9 cellular contexts compared by ENCODE assay signal in the genomic region with DNA sequence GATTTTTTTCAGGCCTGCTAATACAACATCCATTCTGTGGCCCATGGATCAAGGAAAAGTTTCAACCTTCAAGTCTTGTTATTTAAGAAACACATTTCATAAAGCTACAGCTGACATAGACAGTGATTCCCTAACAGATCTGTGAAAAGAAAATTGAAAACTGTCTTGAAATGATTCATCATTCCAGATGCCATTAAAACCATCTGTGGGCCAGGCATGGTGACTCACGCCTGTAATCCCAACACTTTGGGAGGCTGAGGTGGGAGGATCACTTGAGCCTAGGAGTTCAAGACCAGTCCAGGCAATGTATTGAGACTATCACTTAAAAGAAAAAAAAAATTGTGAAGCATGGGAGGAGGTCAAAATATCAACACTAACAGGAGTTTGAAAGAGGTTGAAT. TPM values are rescaled to one million over a fixed set of nuclear protein-coding genes. Genes with fewer than 3 reads are reported as not detected.
A peak's percentile ranks its signal among the peaks of the same experiment; 100 is the strongest.
DNase-seq lines count a peak whose midpoint lies in the region; ATAC-seq and TF ChIP-seq lines count a peak whose summit lies in the region.
"Had no signal": no experiment of that assay in that cellular context is flagged by ENCODE, and none has a peak within 500 bp of the region (broad histone marks: within the 10 kb centered on the region; RNA-seq: fewer than 3 reads in every experiment).

No MANE protein-coding gene starts in this region.

- CTCF ChIA-PET in MCF 10A (lab: Yijun Ruan, JAX) = interaction anchor here (0.6 to 3.7 kb wide), 4 partner anchors 9 to 1416 kb away, joined by 3 to 22 read pairs (median 4); no protein-coding TSS in a partner anchor

- H3K27me3 Mint-ChIP-seq in MCF 10A (ENCODE audit: insufficient read depth, unreplicated experiment) = no peaks in the 10 kb centered on the region

- TF ChIP-seq POLR2A in breast epithelium (IDR thresholded peaks at IDR 0.05) = no peak

- peaks cover 23% of the 10 kb centered on the region for H3K4me1 Mint-ChIP-seq in MCF 10A (ENCODE audit: insufficient read depth, unreplicated experiment)

- H3K27ac ChIP-seq in breast epithelium (no peak overlapping the region), RWPE2 (ENCODE audit: poor library complexity, severe bottlenecking) (no peak overlapping the region), epithelial cell of prostate (peak overlapping the region; percentile 81), temporal lobe (ENCODE audit: low read depth, low read length) (peak overlapping the region; percentile 36)

- peaks cover 9% of the 10 kb centered on the region for H3K36me3 Mint-ChIP-seq in MCF 10A (ENCODE audit: insufficient read depth, unreplicated experiment)

- intact Hi-C loops in MCF 10A (cut with micrococcal nuclease) = no loop called here
- intact Hi-C loops in breast epithelium (cut with DNase I; ENCODE audit: low total_unique reads) = no loop called here

- H3K4me1 ChIP-seq in breast epithelium (peaks cover 0 to 14% of the 10 kb centered on the region in 2 donors), RWPE2 (ENCODE audit: insufficient read depth, poor library complexity, severe bottlenecking) (peaks cover 28% of the 10 kb centered on the region)

- H3K27me3 ChIP-seq in breast epithelium (no peaks in the 10 kb centered on the region), RWPE2 (ENCODE audit: insufficient read depth, poor library complexity, severe bottlenecking) (no peaks in the 10 kb centered on the region)

- ATAC-seq in RWPE2 (ENCODE audit: low read depth) (peak; percentile 63; the same call in 2 of the 3 replicates), HG02642 (IDR thresholded peaks at IDR 0.05; ENCODE audit: poor library complexity, unreplicated experiment) (no peak), HG03039 (IDR thresholded peaks at IDR 0.05; ENCODE audit: unreplicated experiment) (no peak)
- ATAC-seq: CD8-positive, alpha-beta T cell had no signal

- no peaks in the 10 kb centered on the region for H3K9me3 ChIP-seq in breast epithelium
- H3K9me3 ChIP-seq in RWPE2 (ENCODE audit: severe bottlenecking) = no peaks in the 10 kb centered on the region

- H3K9me3 Mint-ChIP-seq in MCF 10A (ENCODE audit: unreplicated experiment) = peaks cover 7% of the 10 kb centered on the region
- H3K9me3 Mint-ChIP-seq: CD8-positive, alpha-beta T cell had no signal

- no peaks in the 10 kb centered on the region for H3K36me3 ChIP-seq in breast epithelium
- no peaks in the 10 kb centered on the region; the same call in 1 of the 2 replicates for H3K36me3 ChIP-seq in RWPE2 (ENCODE audit: low read depth)

- peak overlapping the region; percentile 62 for H3K27ac Mint-ChIP-seq in MCF 10A (ENCODE audit: low read depth, unreplicated experiment)

- DNase-seq in MCF 10A (ENCODE audit: unreplicated experiment) = peak; percentile 57
- no peak for DNase-seq in breast epithelium (ENCODE audit: low spot score in 2 of 2)
- no peak for DNase-seq in RWPE2 (ENCODE audit: low spot score)
- DNase-seq in epithelial cell of prostate (ENCODE audit: low read depth, low spot score) = no peak
- no peak for DNase-seq in NCI-H2171 treated with DMSO at 0.1 percent for 48 hours (lab: John Stamatoyannopoulos, UW)
- DNase-seq: CD8-positive, alpha-beta T cell had no signal

- TF ChIP-seq CTCF in MCF 10A (IDR thresholded peaks at IDR 0.05; ENCODE audit: unreplicated experiment) (no peak), breast epithelium (IDR thresholded peaks at IDR 0.05) (no peak), RWPE2 (IDR thresholded peaks at IDR 0.05; ENCODE audit: poor library complexity, severe bottlenecking) (no peak)

- no TSS peak for BruUV-seq in MCF 10A (replicated peaks; lab: Mats Ljungman, UMichigan)

- no peak overlapping the region for H3K4me3 ChIP-seq in breast epithelium
- no peak overlapping the region for H3K4me3 ChIP-seq in RWPE2 (ENCODE audit: severe bottlenecking)

- POLR2A ChIA-PET in MCF 10A (lab: Yijun Ruan, JAX) = interaction anchor here (0.7 to 1.5 kb wide), 5 partner anchors 9 to 168 kb away, joined by 3 to 4 read pairs (median 4); partner anchors contain the start of gene FNIP1

- no peak overlapping the region for H3K4me3 Mint-ChIP-seq in MCF 10A (ENCODE audit: unreplicated experiment)

RNA-seq across cellular contexts. Expression of gene RAPGEF6, which starts 6.0 kb away (rescaled TPM):
- total RNA-seq in MCF 10A (2022) = 20.5 and 23.4 TPM in 2 replicates
- 10 to 100 TPM; 21.8 to 56.3 (median 31.5) TPM for total RNA-seq in breast epithelium
- 34.4 TPM for total RNA-seq in temporal lobe

Comparison
In these comparisons a context has a peak if more than half of its experiments do, and no peak if none do; other contexts are left out.
1. H3K27ac ChIP-seq: peak in epithelial cell of prostate (single experiment) and temporal lobe (single experiment); none in breast epithelium (0 of 2) and RWPE2 (single experiment).